ENCODE assay signal across 14 cellular contexts in the genomic region with DNA sequence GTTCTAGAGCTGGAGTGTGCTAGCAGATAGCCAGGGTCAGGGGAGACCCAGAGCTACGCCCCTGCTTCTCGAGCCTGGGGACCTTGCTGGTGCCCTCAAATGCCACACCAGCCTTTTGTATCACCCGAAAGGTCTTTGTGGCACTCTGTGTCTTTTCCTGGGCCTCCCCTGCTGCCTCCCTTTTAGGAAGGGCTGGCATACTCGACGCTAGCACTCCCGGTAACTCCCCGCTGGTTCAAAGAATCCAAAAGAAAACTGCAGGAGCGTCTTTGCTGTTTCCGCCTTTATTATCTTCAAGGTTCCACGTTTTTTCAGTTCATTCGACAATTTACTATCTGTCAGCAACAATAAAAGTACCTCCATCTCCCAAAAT. TPM values are rescaled to one million over a fixed set of nuclear protein-coding genes. Genes with fewer than 3 reads are reported as not detected.
DNase-seq lines count a peak whose midpoint lies in the region; ATAC-seq and TF ChIP-seq lines count a peak whose summit lies in the region.
"Had no signal": no experiment of that assay in that cellular context is flagged by ENCODE, and none has a peak within 500 bp of the region (broad histone marks: within the 10 kb centered on the region; RNA-seq: fewer than 3 reads in every experiment).

No MANE protein-coding gene starts in this region.

- ATAC-seq in Panc1 (peak; percentile 18; the same call in 1 of the 2 replicates), GM21723 (IDR thresholded peaks at IDR 0.05; ENCODE audit: unreplicated experiment) (no peak)

- peak overlapping the region; percentile 56 to 80 for H3K9ac ChIP-seq in mucosa of rectum (ENCODE audit: low read depth in 1 of 2, low read length in 2 of 2)

- intact Hi-C loops in Panc1 (cut with micrococcal nuclease; ENCODE audit: unreplicated experiment): no loop called here
- intact Hi-C loops in posterior vena cava (cut with DNase I): no loop called here

- DNase-seq in Panc1 (ENCODE audit: low read depth, low spot score) (no peak), coronary artery (ENCODE audit: low spot score) (no peak), NCI-H2227 treated with DMSO at 0.1 percent for 48 hours (lab: John Stamatoyannopoulos, UW) (no peak), posterior vena cava (ENCODE audit: low spot score) (no peak), dermis blood vessel endothelial cell (no peak)
- DNase-seq: DMS 273 treated with DMSO at 0.1 percent for 48 hours; naive B cell; NCI-H1694 treated with DMSO at 0.1 percent for 48 hours; OCI-M1; stimulated activated CD4-positive, alpha-beta T cell treated with anti-CD3 and anti-CD28 coated beads, Interleukin-2, amount 100 ng/mL, for 24 hours; T-helper 9 cell had no signal

- H3K27me3 ChIP-seq in Panc1 (ENCODE audit: control insufficient read depth, insufficient read depth, low read length) (no peaks in the 10 kb centered on the region), mucosa of rectum (ENCODE audit: control insufficient read depth in 2 of 2, insufficient read depth in 2 of 2, low read length in 2 of 2) (no peaks in the 10 kb centered on the region)

- in situ Hi-C loops in Panc1 (cut with HindIII; ENCODE audit: low pct_unique_long_range_greater_than_20kb, low sequenced_read_pairs): no loop called here

- H3K9me3 ChIP-seq in Panc1 (ENCODE audit: control insufficient read depth, insufficient read depth, low read depth, low read length) (no peaks in the 10 kb centered on the region), mucosa of rectum (ENCODE audit: control insufficient read depth in 2 of 2, low read length in 2 of 2) (no peaks in the 10 kb centered on the region)

- CTCF ChIA-PET in Panc1 (lab: Charles Lee): no interaction called here

- H3K4me1 ChIP-seq in Panc1 (ENCODE audit: control insufficient read depth, insufficient read depth, low read length) (peaks cover 38% of the 10 kb centered on the region), mucosa of rectum (ENCODE audit: control insufficient read depth in 2 of 2, insufficient read depth in 2 of 2, low read length in 2 of 2) (peaks cover 24 to 49% of the 10 kb centered on the region in 2 donors)

- no TSS peak for BruUV-seq in Panc1 (replicated peaks; lab: Mats Ljungman, UMichigan)

- H3K36me3 ChIP-seq in Panc1 (ENCODE audit: control insufficient read depth, insufficient read depth, low read length) (no peaks in the 10 kb centered on the region), mucosa of rectum (ENCODE audit: control insufficient read depth in 2 of 2, insufficient read depth in 2 of 2, low read length in 2 of 2) (peaks cover 11 to 18% of the 10 kb centered on the region in 2 donors)

- H3K4me3 ChIP-seq in Panc1 (ENCODE audit: low read depth in 2 of 2, low read length in 2 of 2) (peak overlapping the region in 1 of 2 experiments; percentile 30; a peak in 3 of 4 replicates), coronary artery (peak overlapping the region; percentile 59), mucosa of rectum (ENCODE audit: low read length in 2 of 2) (peak overlapping the region in 1 of 2 donors; percentile 31)

- H3K27ac ChIP-seq in Panc1 (ENCODE audit: low read length) (peak overlapping the region; percentile 67), coronary artery (peak overlapping the region; percentile 80 to 87), mucosa of rectum (ENCODE audit: low read depth in 2 of 2, low read length in 2 of 2) (peak overlapping the region; percentile 86 to 94), temporal lobe (ENCODE audit: low read depth, low read length) (peak overlapping the region; percentile 60)

- POLR2A ChIA-PET in Panc1 (lab: Charles Lee): interaction anchor here (0.6 kb wide), 1 partner anchor 31 kb away, joined by 4 read pairs; no protein-coding TSS in a partner anchor

- TF ChIP-seq CTCF in Panc1 (IDR thresholded peaks at IDR 0.05) (no peak), coronary artery (IDR thresholded peaks at IDR 0.05) (no peak)

RNA-seq across cellular contexts. Expression of a gene that starts 36.3 kb away (rescaled TPM):
- 125 TPM for total RNA-seq in Panc1 (2021; ENCODE audit: unreplicated experiment)
- polyA plus RNA-seq in Panc1 (2012; ENCODE audit: insufficient read length): 188 TPM
- 36.4 TPM for total RNA-seq in temporal lobe
- 10 to 100 TPM; 44.4 to 47.3 TPM for total RNA-seq in posterior vena cava
- 112 and 148 TPM in 2 replicates for total RNA-seq in dermis blood vessel endothelial cell
